16 cellular contexts compared by ENCODE assay signal in genomic region chr22:35542157-35542971, GRCh38. TPM values are rescaled to one million over a fixed set of nuclear protein-coding genes. Genes with fewer than 3 reads are reported as not detected.
DNase-seq lines count a peak whose midpoint lies in the region; ATAC-seq, FAIRE-seq and TF ChIP-seq lines count a peak whose summit lies in the region.
"Had no signal": no experiment of that assay in that cellular context is flagged by ENCODE, and none has a peak within 500 bp of the region (broad histone marks: within the 10 kb centered on the region; RNA-seq: fewer than 3 reads in every experiment).

No MANE protein-coding gene starts in this region.

- no peak for FAIRE-seq in H1 (lab: Jason Lieb, UNC)

- no peak overlapping the region for H2AK9ac ChIP-seq in IMR-90 (replicated peaks; ENCODE audit: low read depth, low read length, poor library complexity)

- TF ChIP-seq CTCF in IMR-90 (conservative IDR thresholded peaks at IDR 0.05; ENCODE audit: low read depth, low read length) = no peak
- TF ChIP-seq CTCF in H1 (IDR thresholded peaks at IDR 0.05; ENCODE audit: control extremely low read depth in 1 of 3, insufficient read depth in 1 of 3, low read depth in 1 of 3, low read length in 3 of 3) = no peak
- no peak for TF ChIP-seq CTCF in sigmoid colon (IDR thresholded peaks at IDR 0.05)
- no peak for TF ChIP-seq CTCF in body of pancreas (IDR thresholded peaks at IDR 0.05)
- TF ChIP-seq CTCF in osteocyte (IDR thresholded peaks at IDR 0.05) = no peak

- peaks cover 9% of the 10 kb centered on the region; the same call in 1 of the 2 replicates for H3K23me2 ChIP-seq in H1 (ENCODE audit: low read depth, low read length)

- DNase-seq in DMS79 (lab: John Stamatoyannopoulos, UW) (peak; percentile 46), IMR-90 (no peak), H1 (ENCODE audit: low read depth in 1 of 2, low spot score in 2 of 2) (no peak), sigmoid colon (no peak), body of pancreas (no peak), T-helper 1 cell (no peak), osteocyte (ENCODE audit: extremely low spot score, unreplicated experiment) (no peak)
- DNase-seq: activated CD4-positive, CD25-positive, alpha-beta regulatory T cell treated with anti-CD3 and anti-CD28 coated beads, Interleukin-2, amount 50 U/mL, for 72 hours; brain microvascular endothelial cell; effector CD8-positive, alpha-beta T cell; left cardiac atrium; MM.1S; NCI-H2107; NCI-H82; T-helper 2 cell had no signal

- H2BK15ac ChIP-seq in IMR-90 (ENCODE audit: low read depth, low read length) (no peak overlapping the region), H1 (ENCODE audit: low read length) (peak overlapping the region; percentile 97; the same call in 1 of the 2 replicates)

- peaks cover 9% of the 10 kb centered on the region for H3K4me1 Mint-ChIP-seq in osteocyte (ENCODE audit: unreplicated experiment)

- H4K91ac ChIP-seq in IMR-90 (ENCODE audit: insufficient read depth, low read depth, low read length) (no peak overlapping the region), H1 (replicated peaks; ENCODE audit: insufficient read length, low read length) (no peak overlapping the region)

- WGBS in IMR-90 (ENCODE audit: extremely low coverage in 2 of 2, insufficient read length in 1 of 2), 2 experiments = 72% methylated on average over 13 of the region's 15 CpGs; no CpG with 5 or more reads in 1 of the 2 experiments
- WGBS in H1 (ENCODE audit: extremely low coverage in 1 of 2, insufficient coverage in 1 of 2, insufficient read length in 1 of 2, insufficient replicate concordance in 2 of 2, low coverage in 1 of 2, low lambda C conversion rate in 2 of 2, missing lambda C conversion rate in 1 of 2), 2 experiments = 75% methylated on average over 15 of the region's 15 CpGs; no CpG with 5 or more reads in 1 of the 2 experiments
- 74 to 85% methylated on average over 15 of the region's 15 CpGs for WGBS in sigmoid colon, 2 donors
- 63 to 73% methylated on average over 13 to 15 of the region's 15 CpGs for WGBS in body of pancreas, 2 donors

- no peak overlapping the region for H3K18ac ChIP-seq in IMR-90 (ENCODE audit: low read depth, low read length)
- H3K18ac ChIP-seq in H1 (ENCODE audit: extremely low read depth, low read length) = no peak overlapping the region

- H2AFZ ChIP-seq in IMR-90 (replicated peaks; ENCODE audit: low read length, poor library complexity) (no peak overlapping the region), H1 (ENCODE audit: low read length) (no peak overlapping the region)

- H3K4me1 ChIP-seq in IMR-90 (ENCODE audit: control insufficient read depth, insufficient read depth, low read length) = peaks cover 9% of the 10 kb centered on the region
- peaks cover 4 to 31% (median 15%) of the 10 kb centered on the region in 4 experiments for H3K4me1 ChIP-seq in H1 (replicated peaks in 1 of 4; ENCODE audit: control insufficient read depth in 3 of 4, insufficient read depth in 4 of 4, low read length in 3 of 4)
- peaks cover 0 to 51% (median 38%) of the 10 kb centered on the region in 4 donors for H3K4me1 ChIP-seq in sigmoid colon
- peaks cover 17% of the 10 kb centered on the region for H3K4me1 ChIP-seq in body of pancreas

- in situ Hi-C loops in IMR-90 (cut with MboI; ENCODE audit: low sequenced_read_pairs) = no loop called here

- H3K36me3 Mint-ChIP-seq in osteocyte (ENCODE audit: unreplicated experiment) = no peaks in the 10 kb centered on the region

- H3K14ac ChIP-seq in IMR-90 (replicated peaks; ENCODE audit: low read depth, low read length) (no peak overlapping the region), H1 (ENCODE audit: insufficient read length) (no peak overlapping the region)

- H3K79me1 ChIP-seq in IMR-90 (ENCODE audit: low read depth in 1 of 2, low read length in 2 of 2) (no peaks in the 10 kb centered on the region; a peak in 1 of 4 replicates), H1 (ENCODE audit: low read depth, low read length) (no peaks in the 10 kb centered on the region)

- POLR2A ChIA-PET in IMR-90 (lab: Charles Lee; ENCODE audit: unreplicated experiment) = no interaction called here
- POLR2A ChIA-PET in H1 (lab: Charles Lee; ENCODE audit: partially characterized antibody) = interaction anchor here (0.7 to 2.6 kb wide), 5 partner anchors 18 to 134 kb away, joined by 3 to 9 read pairs (median 3); no protein-coding TSS in a partner anchor

- no TSS peak for BruUV-seq in IMR-90 (replicated peaks; lab: Mats Ljungman, UMichigan)

- H3K27me3 ChIP-seq in IMR-90 (ENCODE audit: control insufficient read depth, insufficient read depth, low read length) (no peaks in the 10 kb centered on the region), H1 (replicated peaks in 1 of 4; ENCODE audit: control insufficient read depth in 3 of 4, extremely low read depth in 1 of 4, insufficient read depth in 3 of 4, low read length in 3 of 4) (peaks cover 0 to 31% (median 19%) of the 10 kb centered on the region in 4 experiments; a peak in 5 of 7 replicates), sigmoid colon (peaks cover 0 to 3% (median 0%) of the 10 kb centered on the region in 3 donors), body of pancreas (no peaks in the 10 kb centered on the region)

- H3K79me2 ChIP-seq in H1 (ENCODE audit: control insufficient read depth in 1 of 2, insufficient read depth in 2 of 2, low read length in 2 of 2) = no peaks in the 10 kb centered on the region

- peaks cover 45% of the 10 kb centered on the region for H3K27me3 Mint-ChIP-seq in osteocyte (ENCODE audit: unreplicated experiment)

- no peak overlapping the region for H4K8ac ChIP-seq in IMR-90 (ENCODE audit: low read depth in 2 of 2, low read length in 2 of 2)
- H4K8ac ChIP-seq in H1 (ENCODE audit: extremely low read depth, insufficient read depth, low read length) = no peak overlapping the region

- H3K23ac ChIP-seq in IMR-90 (ENCODE audit: low read depth, low read length) = no peak overlapping the region; the same call in 1 of the 2 replicates
- H3K23ac ChIP-seq in H1 (ENCODE audit: insufficient read length) = no peak overlapping the region

- no peak for TF ChIP-seq RAD21 in IMR-90 (IDR thresholded peaks at IDR 0.05; ENCODE audit: low read length)
- TF ChIP-seq RAD21 in H1 (IDR thresholded peaks at IDR 0.05 in 1 of 2, conservative IDR thresholded peaks at IDR 0.05 in 1 of 2; ENCODE audit: low read depth in 2 of 2, low read length in 2 of 2) = no peak

- H4K20me1 ChIP-seq in IMR-90 (ENCODE audit: insufficient read depth, low read length) (0 out of 2 replicates have a peak, but pooled peaks cover 5% of the 10 kb centered on the region), H1 (replicated peaks in 1 of 2; ENCODE audit: control insufficient read depth in 1 of 2, insufficient read depth in 2 of 2, low read length in 2 of 2) (no peaks in the 10 kb centered on the region)

- H3K9me3 ChIP-seq in IMR-90 (ENCODE audit: control insufficient read depth, insufficient read depth, low read length) = no peaks in the 10 kb centered on the region
- H3K9me3 ChIP-seq in H1 (ENCODE audit: insufficient read depth in 2 of 2, low read depth in 1 of 2, low read length in 1 of 2) = no peaks in the 10 kb centered on the region
- H3K9me3 ChIP-seq in sigmoid colon = no peaks in the 10 kb centered on the region
- no peaks in the 10 kb centered on the region for H3K9me3 ChIP-seq in body of pancreas

- H4K5ac ChIP-seq in IMR-90 (ENCODE audit: low read depth, low read length) (no peak overlapping the region), H1 (ENCODE audit: insufficient read length, low read depth, low read length) (no peak overlapping the region)

- H2BK5ac ChIP-seq in IMR-90 (ENCODE audit: low read depth, low read length, poor library complexity, severe bottlenecking) (no peak overlapping the region), H1 (ENCODE audit: low read depth, low read length) (no peak overlapping the region)

- ATAC-seq in IMR-90 (ENCODE audit: low read depth) (no peak), body of pancreas (no peak)
- ATAC-seq: left cardiac atrium had no signal

- H3K36me3 ChIP-seq in IMR-90 (ENCODE audit: control insufficient read depth, insufficient read depth, low read length) (peaks cover 1% of the 10 kb centered on the region; the same call in 1 of the 2 replicates), H1 (ENCODE audit: control insufficient read depth in 2 of 4, insufficient read depth in 4 of 4, low read length in 3 of 4) (no peaks in the 10 kb centered on the region), sigmoid colon (peaks cover 0 to 8% (median 0%) of the 10 kb centered on the region in 4 donors), body of pancreas (replicated peaks in 1 of 2; ENCODE audit: insufficient read depth in 1 of 2, low read depth in 2 of 2) (no peaks in the 10 kb centered on the region)
- H3K36me3 ChIP-seq: brain microvascular endothelial cell had no signal

- dilution Hi-C loops in IMR-90 (cut with HindIII; ENCODE audit: low sequenced_read_pairs, unreplicated experiment) = no loop called here

- no peak overlapping the region for H3K4me3 Mint-ChIP-seq in osteocyte (ENCODE audit: unreplicated experiment)
- H3K4me3 Mint-ChIP-seq: stimulated activated naive CD8-positive, alpha-beta T cell treated with anti-CD3 and anti-CD28 coated beads, Interleukin-15, Interleukin-2, amounts not matched to agents 100 ng/mL and 50 ng/mL, for 24 hours had no signal

- H3K27ac ChIP-seq in IMR-90 (ENCODE audit: insufficient read depth, low read length) = no peak overlapping the region
- H3K27ac ChIP-seq in H1 (ENCODE audit: low read depth, low read length) = no peak overlapping the region
- H3K27ac ChIP-seq in sigmoid colon = peak overlapping the region; percentile 77 to 94 (median 86)
- H3K27ac ChIP-seq in body of pancreas = no peak overlapping the region
- H3K27ac ChIP-seq: brain microvascular endothelial cell had no signal

- H3K4me2 ChIP-seq in IMR-90 (ENCODE audit: low read depth, low read length) = no peak overlapping the region
- H3K4me2 ChIP-seq in H1 (ENCODE audit: insufficient read depth in 1 of 2, low read depth in 2 of 2, low read length in 2 of 2) = peak overlapping the region; percentile 68 to 93; a peak in 1 of 4 replicates

- H3K4me3 ChIP-seq in IMR-90 (ENCODE audit: insufficient read depth, low read depth, low read length) = no peak overlapping the region
- H3K4me3 ChIP-seq in H1 (ENCODE audit: extremely low read depth in 1 of 4, insufficient read depth in 2 of 4, low read depth in 3 of 4, low read length in 4 of 4) = peak overlapping the region in 1 of 4 experiments; percentile 73; a peak in 2 of 8 replicates
- H3K4me3 ChIP-seq in sigmoid colon = peak overlapping the region; percentile 62 to 79 (median 68)
- no peak overlapping the region for H3K4me3 ChIP-seq in body of pancreas

- TF ChIP-seq EP300 in H1 (IDR thresholded peaks at IDR 0.05; ENCODE audit: borderline replicate concordance in 1 of 2, low read depth in 2 of 2, low read length in 2 of 2) = no peak
- TF ChIP-seq EP300 in sigmoid colon (IDR thresholded peaks at IDR 0.05) = no peak

- H3K56ac ChIP-seq in IMR-90 (ENCODE audit: extremely low read depth, insufficient read depth, low read length) (no peak overlapping the region), H1 (replicated peaks; ENCODE audit: insufficient read length, low read depth, low read length) (no peak overlapping the region)

- H3K9me3 Mint-ChIP-seq in osteocyte (ENCODE audit: unreplicated experiment) = no peaks in the 10 kb centered on the region
- H3K9me3 Mint-ChIP-seq: stimulated activated naive CD8-positive, alpha-beta T cell treated with anti-CD3 and anti-CD28 coated beads, Interleukin-15, Interleukin-2, amounts not matched to agents 100 ng/mL and 50 ng/mL, for 24 hours had no signal

- intact Hi-C loops in IMR-90 (cut with micrococcal nuclease) = no loop called here
- intact Hi-C loops in sigmoid colon (cut with DNase I) = loop anchor here (5.0 kb wide), 2 partner anchors 80 to 110 kb away; no protein-coding TSS in a partner anchor
- intact Hi-C loops in body of pancreas (cut with DNase I) = no loop called here

- H3K4ac ChIP-seq in IMR-90 (ENCODE audit: low read depth, low read length) = no peak overlapping the region
- H3K4ac ChIP-seq in H1 (replicated peaks; ENCODE audit: insufficient read length, low read depth, low read length) = no peak overlapping the region

- no peak overlapping the region for H2BK120ac ChIP-seq in IMR-90 (ENCODE audit: low read depth, low read length)
- H2BK120ac ChIP-seq in H1 (replicated peaks; ENCODE audit: low read depth, low read length) = peak overlapping the region; percentile 10

- peaks cover 3% of the 10 kb centered on the region; the same call in 1 of the 2 replicates for H3K9me1 ChIP-seq in IMR-90 (ENCODE audit: insufficient read depth, low read length)

- H3K27ac Mint-ChIP-seq in osteocyte (ENCODE audit: unreplicated experiment) = no peak overlapping the region
- H3K27ac Mint-ChIP-seq: stimulated activated naive CD8-positive, alpha-beta T cell treated with anti-CD3 and anti-CD28 coated beads, Interleukin-15, Interleukin-2, amounts not matched to agents 100 ng/mL and 50 ng/mL, for 24 hours had no signal

- no peak overlapping the region for H3K9ac ChIP-seq in IMR-90 (ENCODE audit: low read depth, low read length)
- no peak overlapping the region for H3K9ac ChIP-seq in H1 (replicated peaks in 1 of 4; ENCODE audit: extremely low read depth in 1 of 4, low read depth in 3 of 4, low read length in 3 of 4)

- H2AK5ac ChIP-seq in IMR-90 (ENCODE audit: low read depth, low read length) (peak overlapping the region; percentile 66; the same call in 1 of the 2 replicates), H1 (ENCODE audit: low read depth, low read length) (peak overlapping the region; percentile 30; the same call in 1 of the 2 replicates)

- TF ChIP-seq POLR2A in IMR-90 (IDR thresholded peaks at IDR 0.05; ENCODE audit: low read depth, low read length) = no peak
- TF ChIP-seq POLR2A in H1 (IDR thresholded peaks at IDR 0.05; ENCODE audit: control extremely low read depth in 1 of 2, low read depth in 2 of 2, low read length in 2 of 2) = no peak
- TF ChIP-seq POLR2A in sigmoid colon (IDR thresholded peaks at IDR 0.05) = no peak
- no peak for TF ChIP-seq POLR2A in body of pancreas (IDR thresholded peaks at IDR 0.05)

- H2BK20ac ChIP-seq in IMR-90 (ENCODE audit: low read depth, low read length) (no peak overlapping the region), H1 (ENCODE audit: low read length) (peak overlapping the region; percentile 75; the same call in 1 of the 2 replicates)

- peak overlapping the region; percentile 79; the same call in 1 of the 2 replicates for H2BK12ac ChIP-seq in H1 (ENCODE audit: low read depth, low read length)

- CTCF ChIA-PET in IMR-90 (lab: Yijun Ruan, JAX) (no interaction called here), H1 (lab: Charles Lee; ENCODE audit: partially characterized antibody) (interaction anchor here (0.7 to 6.7 kb wide), 12 partner anchors 9 to 191 kb away, joined by 3 to 51 read pairs (median 4); no protein-coding TSS in a partner anchor)

RNA-seq across cellular contexts. Expression of gene RASD2, which starts 1.7 kb away (rescaled TPM):
- total RNA-seq in IMR-90 (2012; rRNA removed) (under 0.01 TPM in 2 replicates), sigmoid colon (10 to 100 TPM in 3 of 4 donors, 1 to 10 TPM in 1; 6.6 to 22.8 (median 13.7) TPM), body of pancreas (1 to 10 TPM in 1 of 2 donors, under 1 TPM in 1; 0.26 to 3.6 TPM), osteocyte (not detected in 2 replicates)
- polyA plus RNA-seq in IMR-90 (2012; rRNA removed) (0.32 and 0.36 TPM in 2 replicates), H1 (2011; rRNA removed) (1.9 and 3.8 TPM in 2 replicates), sigmoid colon (10 to 100 TPM in 2 of 3 donors, 1 to 10 TPM in 1; 8.4 to 20.6 (median 12.0) TPM)
- 0.21 and 0.26 TPM in 2 replicates for polyA plus RNA-seq in IMR-90 (2012; cell fraction: cytosol; rRNA removed)
- 0.42 and 0.53 TPM in 2 replicates for polyA plus RNA-seq in IMR-90 (2012; cell fraction: nucleus; rRNA removed; ENCODE audit: low replicate concordance)
- 4.4 and 5.1 TPM in 2 replicates for total RNA-seq in H1 (2021; fragmentation: NEBNext Ultra II Directional; extraction: Animal tissue kit (Norgen Biotek cat#: 25700))
- polyA plus RNA-seq in H1 (2011; cell fraction: cytosol; rRNA removed) = 1.5 TPM
- 2.6 TPM for polyA plus RNA-seq in H1 (2011; cell fraction: nucleus; rRNA removed)
- polyA plus RNA-seq in H1 (2012, experiment 1 of 2) = 2.0 to 4.3 TPM (median 3.4 TPM) in 4 replicates
- 3.1 TPM for polyA plus RNA-seq in H1 (2012, experiment 2 of 2)
- polyA plus RNA-seq in H1 (2013, experiment 1 of 2) = 3.4 TPM
- polyA plus RNA-seq in H1 (2013, experiment 2 of 2) = 3.6 TPM
- 1.5 and 1.9 TPM in 2 replicates for polyA minus RNA-seq in H1 (2011; rRNA and poly(A)+ RNA removed)
- 3.6 TPM for polyA minus RNA-seq in H1 (2011; cell fraction: cytosol; rRNA and poly(A)+ RNA removed)
- polyA minus RNA-seq in H1 (2011; cell fraction: nucleus; rRNA and poly(A)+ RNA removed) = 1.8 TPM

Comparison
In these comparisons a context has a peak if more than half of its experiments do, and no peak if none do; other contexts are left out.
1. H3K27ac ChIP-seq: peak in sigmoid colon (4 of 4); none in IMR-90 (single experiment), H1 (single experiment) and body of pancreas (0 of 4).
2. H3K4me3 ChIP-seq: peak in sigmoid colon (4 of 4); none in IMR-90 (single experiment) and body of pancreas (0 of 2).